ENCODE assay signal across 20 cellular contexts in genomic region chrX:133434197-133434820, GRCh38. TPM values are rescaled to one million over a fixed set of nuclear protein-coding genes. Genes with fewer than 3 reads are reported as not detected.
"Had no signal": no experiment of that assay in that cellular context is flagged by ENCODE, and none has a peak within 500 bp of the region (broad histone marks: within the 10 kb centered on the region; RNA-seq: fewer than 3 reads in every experiment).

No MANE protein-coding gene starts in this region.

- H3K9ac ChIP-seq: neural progenitor cell had no signal

- H3K36me3 ChIP-seq: breast epithelium, gastrocnemius medialis, neural progenitor cell, right lobe of liver, upper lobe of left lung had no signal

- H3K27ac ChIP-seq: breast epithelium, gastrocnemius medialis, neural progenitor cell, psoas muscle, right lobe of liver, upper lobe of left lung had no signal

- H3K4me1 ChIP-seq: breast epithelium, gastrocnemius medialis, psoas muscle, right lobe of liver, upper lobe of left lung had no signal

- DNase-seq: activated naive CD4-positive, alpha-beta T cell; activated naive CD8-positive, alpha-beta T cell treated with anti-CD3 and anti-CD28 coated beads, Interleukin-2, amount 10 ng/mL, durations not matched to agents 7 days and 5 days; cerebellar nuclear complex; dermis blood vessel endothelial cell; erythroblast; gastrocnemius medialis; midbrain; psoas muscle; right lobe of liver; stimulated activated CD4-positive, alpha-beta T cell treated with anti-CD3 and anti-CD28 coated beads, Interleukin-4, amount 100 ng/mL, for 4 hours; stimulated activated CD8-positive, alpha-beta memory T cell treated with anti-CD3 and anti-CD28 coated beads, Interleukin-4, amount 100 ng/mL, for 48 hours; stimulated activated naive CD8-positive, alpha-beta T cell treated with anti-CD3 and anti-CD28 coated beads, Interleukin-15, Interleukin-2, amounts not matched to agents 100 U/mL and 50 U/mL, for 24 hours; upper lobe of left lung had no signal

- H3K9me3 ChIP-seq: breast epithelium, gastrocnemius medialis, psoas muscle, right lobe of liver, upper lobe of left lung had no signal

- H3K27me3 Mint-ChIP-seq: activated naive CD8-positive, alpha-beta T cell treated with anti-CD3 and anti-CD28 coated beads, Interleukin-2, amount 10 ng/mL, durations not matched to agents 7 days and 5 days had no signal

- ATAC-seq: activated CD4-positive, CD25-positive, alpha-beta regulatory T cell treated with anti-CD3 and anti-CD28 coated beads, Interleukin-2, amount 50 U/mL, for 24 hours; gastrocnemius medialis; psoas muscle; right lobe of liver; stimulated activated naive CD8-positive, alpha-beta T cell treated with anti-CD3 and anti-CD28 coated beads, Interleukin-15, Interleukin-2, amounts not matched to agents 100 U/mL and 50 U/mL, for 24 hours had no signal

- H3K36me3 Mint-ChIP-seq: activated naive CD8-positive, alpha-beta T cell treated with anti-CD3 and anti-CD28 coated beads, Interleukin-2, amount 10 ng/mL, durations not matched to agents 7 days and 5 days; neural progenitor cell had no signal

- H3K4me3 Mint-ChIP-seq: activated naive CD8-positive, alpha-beta T cell treated with anti-CD3 and anti-CD28 coated beads, Interleukin-2, amount 10 ng/mL, durations not matched to agents 7 days and 5 days; neural progenitor cell had no signal

- H2AFZ ChIP-seq: neural progenitor cell had no signal

- H3K9me3 Mint-ChIP-seq: activated naive CD8-positive, alpha-beta T cell treated with anti-CD3 and anti-CD28 coated beads, Interleukin-2, amount 10 ng/mL, durations not matched to agents 7 days and 5 days had no signal

- H3K4me3 ChIP-seq: breast epithelium, gastrocnemius medialis, lung, neural progenitor cell, psoas muscle, right lobe of liver, smooth muscle cell, upper lobe of left lung had no signal

- H3K4me1 Mint-ChIP-seq: activated naive CD8-positive, alpha-beta T cell treated with anti-CD3 and anti-CD28 coated beads, Interleukin-2, amount 10 ng/mL, durations not matched to agents 7 days and 5 days had no signal

- FAIRE-seq: islet of Langerhans had no signal

- H3K27ac Mint-ChIP-seq: activated naive CD8-positive, alpha-beta T cell treated with anti-CD3 and anti-CD28 coated beads, Interleukin-2, amount 10 ng/mL, durations not matched to agents 7 days and 5 days had no signal

- H3K27me3 ChIP-seq: gastrocnemius medialis, neural progenitor cell, right lobe of liver, upper lobe of left lung had no signal

- H3K4me2 ChIP-seq: neural progenitor cell, smooth muscle cell had no signal

RNA-seq across cellular contexts. Expression of gene GPC4, which starts 19.0 kb away (rescaled TPM):
- total RNA-seq: activated CD8-positive, alpha-beta memory T cell treated with anti-CD3 and anti-CD28 coated beads for 36 hours; activated naive CD8-positive, alpha-beta T cell treated with anti-CD3 and anti-CD28 coated beads, Interleukin-2, amount 10 ng/mL, durations not matched to agents 7 days and 5 days had no signal
